23 cellular contexts compared by ENCODE assay signal in genomic region chr1:231642600-231643332, GRCh38. TPM values are rescaled to one million over a fixed set of nuclear protein-coding genes. Genes with fewer than 3 reads are reported as not detected.
DNase-seq lines count a peak whose midpoint lies in the region; ATAC-seq and TF ChIP-seq lines count a peak whose summit lies in the region.
"Had no signal": no experiment of that assay in that cellular context is flagged by ENCODE, and none has a peak within 500 bp of the region (broad histone marks: within the 10 kb centered on the region; RNA-seq: fewer than 3 reads in every experiment).

No MANE protein-coding gene starts in this region.

- peaks cover 7% of the 10 kb centered on the region for H3K27me3 Mint-ChIP-seq in endothelial cell (ENCODE audit: unreplicated experiment)
- no peaks in the 10 kb centered on the region for H3K27me3 Mint-ChIP-seq in neural crest cell (ENCODE audit: low read depth)
- H3K27me3 Mint-ChIP-seq: activated CD8-positive, alpha-beta T cell treated with anti-CD3 and anti-CD28 coated beads for 36 hours; activated naive CD4-positive, alpha-beta T cell treated with anti-CD3 and anti-CD28 coated beads, Interleukin-2, amount 10 ng/mL, durations not matched to agents 7 days and 5 days; stimulated activated memory B cell treated with anti-CD40 and anti-IgM and Interleukin-4, amounts not matched to agents 10 μg/mL and 1 μg/mL and 100 μg/mL, for 72 hours had no signal

- TF ChIP-seq CTCF in endothelial cell (IDR thresholded peaks at IDR 0.05; ENCODE audit: unreplicated experiment) = no peak
- TF ChIP-seq CTCF in neural crest cell (conservative IDR thresholded peaks at IDR 0.05) = no peak
- no peak for TF ChIP-seq CTCF in spleen (IDR thresholded peaks at IDR 0.05 in 8 of 11, conservative IDR thresholded peaks at IDR 0.05 in 3 of 11)

- intact Hi-C loops in spleen (cut with DNase I; ENCODE audit: low total_unique reads) = no loop called here

- no peak for ATAC-seq in GM18907 (IDR thresholded peaks at IDR 0.05; ENCODE audit: unreplicated experiment)
- ATAC-seq: activated CD8-positive, alpha-beta T cell treated with anti-CD3 and anti-CD28 coated beads for 36 hours; activated T-cell treated with anti-CD3 and anti-CD28 coated beads, Interleukin-2, amount 50 U/mL, for 4 hours; stimulated activated memory B cell treated with anti-CD40 and anti-IgM and Interleukin-4, amounts not matched to agents 10 μg/mL and 1 μg/mL and 100 μg/mL, for 72 hours had no signal

- no peak for TF ChIP-seq POLR2A in spleen (IDR thresholded peaks at IDR 0.05)

- H3K27ac Mint-ChIP-seq in endothelial cell (ENCODE audit: unreplicated experiment) (peak overlapping the region; percentile 74), neural crest cell (ENCODE audit: unreplicated experiment) (peak overlapping the region; percentile 97)
- H3K27ac Mint-ChIP-seq: activated CD8-positive, alpha-beta T cell treated with anti-CD3 and anti-CD28 coated beads for 36 hours; activated naive CD4-positive, alpha-beta T cell treated with anti-CD3 and anti-CD28 coated beads, Interleukin-2, amount 10 ng/mL, durations not matched to agents 7 days and 5 days; nephron; stimulated activated memory B cell treated with anti-CD40 and anti-IgM and Interleukin-4, amounts not matched to agents 10 μg/mL and 1 μg/mL and 100 μg/mL, for 72 hours; T-helper 1 cell treated with Interleukin-12 subunit alpha and Interleukin-12 subunit beta and Interleukin-4 antibody, amounts not matched to agents 30 μg/mL and 1 μg/mL, for 36 hours had no signal

- WGBS in spleen, 5 donors = 54 to 73% (median 69%) methylated on average over 5 of the region's 5 CpGs

- peaks cover 0 to 11% (median 2%) of the 10 kb centered on the region in 8 donors for H3K9me3 ChIP-seq in spleen
- H3K9me3 ChIP-seq: colonic mucosa had no signal

- DNase-seq in C1 segment of cervical spinal cord (lab: John Stamatoyannopoulos, UW) = peak in 10 of 14 donors; percentile 21 to 60 (median 34)
- peak; percentile 22 for DNase-seq in NCI-H146 treated with DMSO at 0.1 percent for 48 hours (lab: John Stamatoyannopoulos, UW; ENCODE audit: unreplicated experiment)
- DNase-seq in endothelial cell (ENCODE audit: low spot score) = no peak
- no peak for DNase-seq in neural crest cell (ENCODE audit: low read depth, low spot score)
- no peak for DNase-seq in hepatic stellate cell (ENCODE audit: low spot score)
- no peak for DNase-seq in activated CD4-positive, CD25-positive, alpha-beta regulatory T cell (lab: John Stamatoyannopoulos, UW)
- no peak for DNase-seq in spleen
- DNase-seq: activated CD8-positive, alpha-beta T cell treated with anti-CD3 and anti-CD28 coated beads for 36 hours; activated naive CD4-positive, alpha-beta T cell treated with anti-CD3 and anti-CD28 coated beads, Interleukin-2, amount 10 ng/mL, durations not matched to agents 7 days and 5 days; activated T-cell treated with anti-CD3 and anti-CD28 coated beads, Interleukin-2, amount 50 U/mL, for 4 hours; colonic mucosa; kidney; mesendoderm; MM.1S; NCI-H2029; NCI-H526 treated with DMSO at 0.1 percent for 48 hours; SHP77 treated with DMSO at 0.1 percent for 48 hours; tibial artery; WERI-Rb-1 had no signal

- H3K36me3 Mint-ChIP-seq in endothelial cell (ENCODE audit: low read depth, unreplicated experiment) (peaks cover 27% of the 10 kb centered on the region), neural crest cell (ENCODE audit: low read depth) (peaks cover 23% of the 10 kb centered on the region)
- H3K36me3 Mint-ChIP-seq: stimulated activated memory B cell treated with anti-CD40 and anti-IgM and Interleukin-4, amounts not matched to agents 10 μg/mL and 1 μg/mL and 100 μg/mL, for 72 hours had no signal

- H3K9me3 Mint-ChIP-seq in endothelial cell (ENCODE audit: unreplicated experiment) (peaks cover 3% of the 10 kb centered on the region), neural crest cell (peaks cover 3% of the 10 kb centered on the region)
- H3K9me3 Mint-ChIP-seq: activated T-cell treated with anti-CD3 and anti-CD28 coated beads, Interleukin-2, amount 50 U/mL, for 4 hours; stimulated activated memory B cell treated with anti-CD40 and anti-IgM and Interleukin-4, amounts not matched to agents 10 μg/mL and 1 μg/mL and 100 μg/mL, for 72 hours had no signal

- no peak overlapping the region for H3K4me3 ChIP-seq in spleen
- H3K4me3 ChIP-seq: colonic mucosa, tibial artery had no signal

- H3K4me3 Mint-ChIP-seq in endothelial cell (ENCODE audit: unreplicated experiment) (peak overlapping the region; percentile 59), neural crest cell (peak overlapping the region; percentile 57)
- H3K4me3 Mint-ChIP-seq: activated CD8-positive, alpha-beta T cell treated with anti-CD3 and anti-CD28 coated beads for 36 hours; activated naive CD4-positive, alpha-beta T cell treated with anti-CD3 and anti-CD28 coated beads, Interleukin-2, amount 10 ng/mL, durations not matched to agents 7 days and 5 days; activated T-cell treated with anti-CD3 and anti-CD28 coated beads, Interleukin-2, amount 50 U/mL, for 4 hours; nephron; stimulated activated memory B cell treated with anti-CD40 and anti-IgM and Interleukin-4, amounts not matched to agents 10 μg/mL and 1 μg/mL and 100 μg/mL, for 72 hours; T-helper 1 cell treated with Interleukin-12 subunit alpha and Interleukin-12 subunit beta and Interleukin-4 antibody, amounts not matched to agents 30 μg/mL and 1 μg/mL, for 36 hours had no signal

- H3K27me3 ChIP-seq in spleen (replicated peaks in 1 of 7) = no peaks in the 10 kb centered on the region
- H3K27me3 ChIP-seq: colonic mucosa, tibial artery had no signal

- H3K36me3 ChIP-seq in spleen = peaks cover 0 to 18% (median 0%) of the 10 kb centered on the region in 6 donors
- H3K36me3 ChIP-seq: colonic mucosa, tibial artery, WERI-Rb-1 had no signal

- H3K27ac ChIP-seq in spleen = no peak overlapping the region
- H3K27ac ChIP-seq: colonic mucosa, tibial artery, WERI-Rb-1 had no signal

- H3K4me1 ChIP-seq in spleen = peaks cover 0 to 4% (median 0%) of the 10 kb centered on the region in 6 donors
- H3K4me1 ChIP-seq: colonic mucosa had no signal

- H3K4me1 Mint-ChIP-seq in endothelial cell (ENCODE audit: unreplicated experiment) (peaks cover 38% of the 10 kb centered on the region), neural crest cell (peaks cover 47% of the 10 kb centered on the region)
- H3K4me1 Mint-ChIP-seq: activated naive CD4-positive, alpha-beta T cell treated with anti-CD3 and anti-CD28 coated beads, Interleukin-2, amount 10 ng/mL, durations not matched to agents 7 days and 5 days; stimulated activated memory B cell treated with anti-CD40 and anti-IgM and Interleukin-4, amounts not matched to agents 10 μg/mL and 1 μg/mL and 100 μg/mL, for 72 hours had no signal

RNA-seq across cellular contexts. Expression of gene DISC1, which starts 16.2 kb away (rescaled TPM):
- total RNA-seq in endothelial cell (ENCODE audit: unreplicated experiment) = 82.5 TPM
- total RNA-seq in neural crest cell = 11.6 and 13.7 TPM in 2 replicates
- 10 to 100 TPM; 13.8 to 36.4 (median 29.5) TPM for total RNA-seq in spleen
- 1 to 10 TPM in 2 of 3 donors, under 1 TPM in 1; 0.89 to 1.4 (median 1.1) TPM for polyA plus RNA-seq in spleen

Comparison
In these comparisons a context has a peak if more than half of its experiments do, and no peak if none do; other contexts are left out.
1. DNase-seq: peak in C1 segment of cervical spinal cord (10 of 14) and NCI-H146 treated with DMSO at 0.1 percent for 48 hours (single experiment); none in endothelial cell (single experiment), neural crest cell (single experiment), hepatic stellate cell (single experiment), activated CD4-positive, CD25-positive, alpha-beta regulatory T cell (0 of 4) and spleen (single experiment).